ENCODE assay signal across 8 cellular contexts in the genomic region with DNA sequence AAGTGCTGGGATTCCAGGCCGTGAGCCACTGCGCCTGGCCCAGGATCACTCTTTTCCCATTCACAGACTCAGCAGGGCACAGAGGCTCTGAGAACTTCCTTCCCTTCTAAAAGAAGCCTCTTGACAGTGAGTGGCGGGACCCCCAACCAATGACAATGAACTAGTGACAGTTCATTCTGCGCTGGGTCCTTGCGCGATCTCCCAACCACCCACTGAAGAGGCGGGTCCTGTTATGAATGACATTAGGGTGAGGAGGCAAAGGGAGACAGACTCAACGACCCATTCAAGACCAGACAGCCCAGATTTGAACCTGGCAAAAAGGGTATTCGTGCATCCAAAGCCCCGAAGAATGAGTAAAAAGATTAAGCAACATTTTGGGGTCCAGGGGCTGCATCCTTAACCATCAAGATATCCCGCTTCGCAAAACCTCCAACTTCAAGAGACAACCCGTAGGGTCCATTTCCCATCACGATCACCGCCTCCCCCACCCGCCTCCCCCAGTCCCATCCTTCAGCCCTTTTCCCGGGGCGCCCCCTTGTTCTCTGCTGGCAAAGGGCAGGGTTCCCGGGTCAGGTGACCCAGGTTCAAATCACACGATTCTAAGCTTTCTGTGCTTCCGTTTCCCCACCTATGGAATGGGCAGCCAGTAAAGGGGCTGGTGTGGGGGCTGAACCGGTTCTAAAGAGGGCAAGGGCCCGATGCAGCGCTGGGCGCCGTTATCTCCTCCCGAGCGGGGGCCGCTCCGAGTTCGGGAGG. TPM values are rescaled to one million over a fixed set of nuclear protein-coding genes. Genes with fewer than 3 reads are reported as not detected.
DNase-seq lines count a peak whose midpoint lies in the region; ATAC-seq, FAIRE-seq and TF ChIP-seq lines count a peak whose summit lies in the region.

No MANE protein-coding gene starts in this region.

- TF ChIP-seq CTCF in A549 (IDR thresholded peaks at IDR 0.05): no peak
- TF ChIP-seq CTCF in H1 (IDR thresholded peaks at IDR 0.05; ENCODE audit: control extremely low read depth in 1 of 3, insufficient read depth in 1 of 3, low read depth in 1 of 3, low read length in 3 of 3): no peak

- no peak overlapping the region for H3K14ac ChIP-seq in H1 (ENCODE audit: insufficient read length)
- peak overlapping the region; percentile 84 to 86 for H3K14ac ChIP-seq in mesenchymal stem cell (ENCODE audit: low read length in 2 of 2)

- H3K9me3 ChIP-seq in A549: peaks cover 2% of the 10 kb centered on the region; the same call in 1 of the 3 replicates
- H3K9me3 ChIP-seq in H1 (ENCODE audit: insufficient read depth in 2 of 2, low read depth in 1 of 2, low read length in 1 of 2): peaks cover 6% of the 10 kb centered on the region in 2 experiments
- H3K9me3 ChIP-seq in mesenchymal stem cell (ENCODE audit: control insufficient read depth, low read length): no peaks in the 10 kb centered on the region

- FAIRE-seq in A549 (lab: Jason Lieb, UNC): no peak
- FAIRE-seq in H1 (lab: Jason Lieb, UNC): no peak

- H3K4me2 ChIP-seq in A549 (peak overlapping the region; percentile 99), H1 (ENCODE audit: insufficient read depth in 1 of 2, low read depth in 2 of 2, low read length in 2 of 2) (peak overlapping the region; percentile 82 to 85), mesenchymal stem cell (ENCODE audit: low read length, poor library complexity, severe bottlenecking) (peak overlapping the region; percentile 89)

- ATAC-seq in A549 (peak; percentile 19 to 60; a peak in 5 of 6 replicates), GM18873 (IDR thresholded peaks at IDR 0.05; ENCODE audit: low FRiP score, unreplicated experiment) (peak; percentile 33), HG03354 (IDR thresholded peaks at IDR 0.05; ENCODE audit: poor library complexity, severe bottlenecking, unreplicated experiment) (peak; percentile 63)

- H3K4me3 ChIP-seq in A549 (peak overlapping the region; percentile 87), H1 (ENCODE audit: extremely low read depth in 1 of 4, insufficient read depth in 2 of 4, low read depth in 3 of 4, low read length in 4 of 4) (peak overlapping the region; percentile 80 to 98 (median 86)), mesenchymal stem cell (ENCODE audit: insufficient read depth in 1 of 2, low read depth in 1 of 2, low read length in 2 of 2) (peak overlapping the region; percentile 87 to 92)

- H2AK5ac ChIP-seq in H1 (ENCODE audit: low read depth, low read length): no peak overlapping the region
- no peak overlapping the region for H2AK5ac ChIP-seq in mesenchymal stem cell (ENCODE audit: low read length, severe bottlenecking)

- peaks cover 11 to 16% of the 10 kb centered on the region in 2 experiments for H4K20me1 ChIP-seq in H1 (replicated peaks in 1 of 2; ENCODE audit: control insufficient read depth in 1 of 2, insufficient read depth in 2 of 2, low read length in 2 of 2)

- TF ChIP-seq EP300 in A549 (IDR thresholded peaks at IDR 0.05) (no peak), H1 (IDR thresholded peaks at IDR 0.05; ENCODE audit: borderline replicate concordance in 1 of 2, low read depth in 2 of 2, low read length in 2 of 2) (no peak)

- peaks cover 7% of the 10 kb centered on the region for H3K23me2 ChIP-seq in H1 (ENCODE audit: low read depth, low read length)

- H2BK12ac ChIP-seq in H1 (ENCODE audit: low read depth, low read length): no peak overlapping the region; the same call in 1 of the 2 replicates
- no peak overlapping the region for H2BK12ac ChIP-seq in mesenchymal stem cell (ENCODE audit: low read length in 2 of 2)

- CTCF ChIA-PET in A549 (lab: Yijun Ruan, JAX) (no interaction called here), H1 (lab: Charles Lee; ENCODE audit: partially characterized antibody) (no interaction called here)

- no peak for TF ChIP-seq POLR2A in A549 (IDR thresholded peaks at IDR 0.05; ENCODE audit: low read length)
- no peak; a peak in 1 of 3 replicates for TF ChIP-seq POLR2A in H1 (IDR thresholded peaks at IDR 0.05; ENCODE audit: control extremely low read depth in 1 of 2, low read depth in 2 of 2, low read length in 2 of 2)

- H3K18ac ChIP-seq in H1 (ENCODE audit: extremely low read depth, low read length): no peak overlapping the region
- H3K18ac ChIP-seq in mesenchymal stem cell (ENCODE audit: low read depth in 1 of 2, low read length in 2 of 2): peak overlapping the region; percentile 89 to 94

- H2AFZ ChIP-seq in H1 (ENCODE audit: low read length) (no peak overlapping the region), mesenchymal stem cell (ENCODE audit: low read depth, low read length) (peak overlapping the region; percentile 36)

- H2BK120ac ChIP-seq in H1 (replicated peaks; ENCODE audit: low read depth, low read length): no peak overlapping the region
- H2BK120ac ChIP-seq in mesenchymal stem cell (ENCODE audit: low read depth, low read length): peak overlapping the region; percentile 34

- H3K56ac ChIP-seq in H1 (replicated peaks; ENCODE audit: insufficient read length, low read depth, low read length): peak overlapping the region; percentile 32

- peaks cover 7 to 54% of the 10 kb centered on the region in 2 experiments; a peak in 3 of 4 replicates for H3K79me2 ChIP-seq in H1 (ENCODE audit: control insufficient read depth in 1 of 2, insufficient read depth in 2 of 2, low read length in 2 of 2)

- H3K9ac ChIP-seq in H1 (replicated peaks in 1 of 4; ENCODE audit: extremely low read depth in 1 of 4, low read depth in 3 of 4, low read length in 3 of 4) (peak overlapping the region; percentile 70 to 82 (median 74)), mesenchymal stem cell (ENCODE audit: low read length) (peak overlapping the region; percentile 95)

- DNase-seq in A549 (ENCODE audit: low read depth in 1 of 2, low spot score in 1 of 2): peak; percentile 20 to 77
- peak; percentile 99 for DNase-seq in NCI-H82 (lab: John Stamatoyannopoulos, UW)
- DNase-seq in activated CD8-positive, alpha-beta memory T cell treated with anti-CD3 and anti-CD28 coated beads for 1 hour (ENCODE audit: extremely low read depth in 1 of 2, low read depth in 1 of 2): peak; percentile 55 to 63
- peak; percentile 82 to 90 for DNase-seq in H1 (ENCODE audit: low read depth in 1 of 2, low spot score in 2 of 2)
- DNase-seq in mesenchymal stem cell: peak; percentile 98
- DNase-seq in stimulated activated CD8-positive, alpha-beta memory T cell treated with anti-CD3 and anti-CD28 coated beads, Interleukin-12 subunit alpha, Interleukin-12 subunit beta, amount 100 ng/mL, for 24 hours (ENCODE audit: extremely low read depth): peak; percentile 63

- H4K91ac ChIP-seq in H1 (replicated peaks; ENCODE audit: insufficient read length, low read length) (peak overlapping the region; percentile 66), mesenchymal stem cell (ENCODE audit: low read length) (peak overlapping the region; percentile 83)

- no peak overlapping the region for H4K5ac ChIP-seq in H1 (ENCODE audit: insufficient read length, low read depth, low read length)

- peaks cover 13% of the 10 kb centered on the region; the same call in 1 of the 3 replicates for H3K4me1 ChIP-seq in A549
- H3K4me1 ChIP-seq in H1 (replicated peaks in 1 of 4; ENCODE audit: control insufficient read depth in 3 of 4, insufficient read depth in 4 of 4, low read length in 3 of 4): peaks cover 0 to 3% (median 3%) of the 10 kb centered on the region in 4 experiments; a peak in 3 of 7 replicates
- peaks cover 11% of the 10 kb centered on the region for H3K4me1 ChIP-seq in mesenchymal stem cell (ENCODE audit: control insufficient read depth, insufficient read depth, low read depth, low read length)

- no peaks in the 10 kb centered on the region for H3K27me3 ChIP-seq in H1 (replicated peaks in 1 of 4; ENCODE audit: control insufficient read depth in 3 of 4, extremely low read depth in 1 of 4, insufficient read depth in 3 of 4, low read length in 3 of 4)
- H3K27me3 ChIP-seq in mesenchymal stem cell (ENCODE audit: control insufficient read depth in 1 of 2, insufficient read depth in 1 of 2, low read length in 2 of 2): no peaks in the 10 kb centered on the region

- WGBS in A549 (ENCODE audit: missing lambda C conversion rate): 22% methylated on average over 15 of the region's 31 CpGs
- WGBS in H1 (ENCODE audit: extremely low coverage in 1 of 2, insufficient coverage in 1 of 2, insufficient read length in 1 of 2, insufficient replicate concordance in 2 of 2, low coverage in 1 of 2, low lambda C conversion rate in 2 of 2, missing lambda C conversion rate in 1 of 2), 2 experiments: 4% methylated on average over 27 of the region's 31 CpGs; no CpG with 5 or more reads in 1 of the 2 experiments
- WGBS in mesenchymal stem cell: 0% methylated on average over 29 of the region's 31 CpGs

- H2BK5ac ChIP-seq in H1 (ENCODE audit: low read depth, low read length) (peak overlapping the region; percentile 66; the same call in 1 of the 2 replicates), mesenchymal stem cell (ENCODE audit: low read depth, low read length, poor library complexity, severe bottlenecking) (no peak overlapping the region)

- peaks cover 6 to 31% (median 21%) of the 10 kb centered on the region in 4 experiments for H3K36me3 ChIP-seq in H1 (ENCODE audit: control insufficient read depth in 2 of 4, insufficient read depth in 4 of 4, low read length in 3 of 4)
- H3K36me3 ChIP-seq in mesenchymal stem cell (ENCODE audit: control insufficient read depth in 1 of 2, insufficient read depth in 2 of 2, low read depth in 1 of 2, low read length in 2 of 2): peaks cover 28 to 40% of the 10 kb centered on the region in 2 experiments

- H4K8ac ChIP-seq in H1 (ENCODE audit: extremely low read depth, insufficient read depth, low read length) (no peak overlapping the region), mesenchymal stem cell (ENCODE audit: low read length) (peak overlapping the region; percentile 85)

- no peak overlapping the region for H3K23ac ChIP-seq in H1 (ENCODE audit: insufficient read length)
- H3K23ac ChIP-seq in mesenchymal stem cell (ENCODE audit: low read length in 2 of 2): peak overlapping the region in 1 of 2 experiments; percentile 91

- TF ChIP-seq RAD21 in A549 (conservative IDR thresholded peaks at IDR 0.05 in 1 of 2, IDR thresholded peaks at IDR 0.05 in 1 of 2): no peak
- no peak for TF ChIP-seq RAD21 in H1 (IDR thresholded peaks at IDR 0.05 in 1 of 2, conservative IDR thresholded peaks at IDR 0.05 in 1 of 2; ENCODE audit: low read depth in 2 of 2, low read length in 2 of 2)

- H2BK15ac ChIP-seq in H1 (ENCODE audit: low read length) (no peak overlapping the region), mesenchymal stem cell (ENCODE audit: low read depth, poor library complexity, severe bottlenecking) (no peak overlapping the region)

- H3K27ac ChIP-seq in A549 (peak overlapping the region; percentile 86 to 98), H1 (ENCODE audit: low read depth, low read length) (peak overlapping the region; percentile 66; the same call in 1 of the 2 replicates), mesenchymal stem cell (ENCODE audit: low read length, poor library complexity, severe bottlenecking) (peak overlapping the region; percentile 82)

- peaks cover 22% of the 10 kb centered on the region for H3K79me1 ChIP-seq in H1 (ENCODE audit: low read depth, low read length)
- peaks cover 28% of the 10 kb centered on the region for H3K79me1 ChIP-seq in mesenchymal stem cell (replicated peaks; ENCODE audit: low read length, poor library complexity, severe bottlenecking)

- peak overlapping the region; percentile 41 for H3K4ac ChIP-seq in H1 (replicated peaks; ENCODE audit: insufficient read length, low read depth, low read length)
- H3K4ac ChIP-seq in mesenchymal stem cell (ENCODE audit: low read depth in 1 of 2, low read length in 2 of 2): peak overlapping the region; percentile 75 to 82

- no peak overlapping the region for H2BK20ac ChIP-seq in H1 (ENCODE audit: low read length)

- POLR2A ChIA-PET in A549 (lab: Yijun Ruan, JAX) (no interaction called here), H1 (lab: Charles Lee; ENCODE audit: partially characterized antibody) (interaction anchor here (0.6 to 1.5 kb wide), 4 partner anchors 19 to 753 kb away, joined by 3 to 4 read pairs (median 4); no protein-coding TSS in a partner anchor)

RNA-seq across cellular contexts. Expression of gene SUGP2, which starts 0.7 kb away (rescaled TPM):
- 39.3 and 42.4 TPM in 2 replicates for polyA plus RNA-seq in A549 (2011; rRNA removed)
- 31.8 and 35.5 TPM in 2 replicates for polyA plus RNA-seq in A549 (2012; cell fraction: cytosol; rRNA removed)
- 154 and 201 TPM in 2 replicates for polyA plus RNA-seq in A549 (2012; cell fraction: nucleus; rRNA removed)
- polyA plus RNA-seq in A549 (2017; fragmentation: RNase III; extraction: RNeasy Plus Mini Kit Qiagen cat#74134 plus additional on column Dnase treatment): 42.3 to 43.9 TPM (median 43.6 TPM) in 3 replicates
- 19.3 and 21.0 TPM in 2 replicates for polyA minus RNA-seq in A549 (2011; rRNA and poly(A)+ RNA removed)
- 106 and 114 TPM in 2 replicates for total RNA-seq in H1 (2021; fragmentation: NEBNext Ultra II Directional; extraction: Animal tissue kit (Norgen Biotek cat#: 25700))
- 57.7 and 76.6 TPM in 2 replicates for polyA plus RNA-seq in H1 (2011; rRNA removed)
- 111 TPM for polyA plus RNA-seq in H1 (2011; cell fraction: cytosol; rRNA removed)
- 292 TPM for polyA plus RNA-seq in H1 (2011; cell fraction: nucleus; rRNA removed)
- 78.9 to 101 TPM (median 93.9 TPM) in 4 replicates for polyA plus RNA-seq in H1 (2012, experiment 1 of 2)
- polyA plus RNA-seq in H1 (2012, experiment 2 of 2): 16.4 TPM
- 104 TPM for polyA plus RNA-seq in H1 (2013, experiment 1 of 2)
- 87.0 TPM for polyA plus RNA-seq in H1 (2013, experiment 2 of 2)
- polyA minus RNA-seq in H1 (2011; rRNA and poly(A)+ RNA removed): 45.0 and 55.2 TPM in 2 replicates
- 33.8 TPM for polyA minus RNA-seq in H1 (2011; cell fraction: cytosol; rRNA and poly(A)+ RNA removed)
- polyA minus RNA-seq in H1 (2011; cell fraction: nucleus; rRNA and poly(A)+ RNA removed): 74.1 TPM
- 45.8 TPM for polyA plus RNA-seq in mesenchymal stem cell (2013, experiment 1 of 2)
- 43.4 TPM for polyA plus RNA-seq in mesenchymal stem cell (2013, experiment 2 of 2)

RNA-seq across cellular contexts. Expression of gene ARMC6, which starts 0.8 kb away (rescaled TPM):
- polyA plus RNA-seq in A549 (2011; rRNA removed): 18.2 and 18.4 TPM in 2 replicates
- 45.1 and 50.4 TPM in 2 replicates for polyA plus RNA-seq in A549 (2012; cell fraction: cytosol; rRNA removed)
- polyA plus RNA-seq in A549 (2012; cell fraction: nucleus; rRNA removed): 56.6 and 76.6 TPM in 2 replicates
- polyA plus RNA-seq in A549 (2017; fragmentation: RNase III; extraction: RNeasy Plus Mini Kit Qiagen cat#74134 plus additional on column Dnase treatment): 27.2 to 27.6 TPM (median 27.5 TPM) in 3 replicates
- 22.9 and 36.1 TPM in 2 replicates for polyA minus RNA-seq in A549 (2011; rRNA and poly(A)+ RNA removed)
- total RNA-seq in H1 (2021; fragmentation: NEBNext Ultra II Directional; extraction: Animal tissue kit (Norgen Biotek cat#: 25700)): 68.3 and 73.7 TPM in 2 replicates
- polyA plus RNA-seq in H1 (2011; rRNA removed): 67.1 and 87.0 TPM in 2 replicates
- 81.6 TPM for polyA plus RNA-seq in H1 (2011; cell fraction: cytosol; rRNA removed)
- 85.0 TPM for polyA plus RNA-seq in H1 (2011; cell fraction: nucleus; rRNA removed)
- 64.7 to 67.4 TPM (median 66.0 TPM) in 4 replicates for polyA plus RNA-seq in H1 (2012, experiment 1 of 2)
- polyA plus RNA-seq in H1 (2012, experiment 2 of 2): 71.8 TPM
- 29.2 TPM for polyA plus RNA-seq in H1 (2013, experiment 1 of 2)
- 30.1 TPM for polyA plus RNA-seq in H1 (2013, experiment 2 of 2)
- polyA minus RNA-seq in H1 (2011; rRNA and poly(A)+ RNA removed): 70.4 and 79.2 TPM in 2 replicates
- polyA minus RNA-seq in H1 (2011; cell fraction: cytosol; rRNA and poly(A)+ RNA removed): 56.6 TPM
- 44.6 TPM for polyA minus RNA-seq in H1 (2011; cell fraction: nucleus; rRNA and poly(A)+ RNA removed)
- 13.3 TPM for polyA plus RNA-seq in mesenchymal stem cell (2013, experiment 1 of 2)
- 13.5 TPM for polyA plus RNA-seq in mesenchymal stem cell (2013, experiment 2 of 2)

RNA-seq across cellular contexts. Expression of gene SLC25A42, which starts 31.2 kb away (rescaled TPM):
- polyA plus RNA-seq in A549 (2011; rRNA removed): 0.85 and 0.92 TPM in 2 replicates
- polyA plus RNA-seq in A549 (2012; cell fraction: cytosol; rRNA removed): 1.3 and 1.8 TPM in 2 replicates
- 4.5 and 4.8 TPM in 2 replicates for polyA plus RNA-seq in A549 (2012; cell fraction: nucleus; rRNA removed)
- polyA plus RNA-seq in A549 (2017; fragmentation: RNase III; extraction: RNeasy Plus Mini Kit Qiagen cat#74134 plus additional on column Dnase treatment): 1.3 to 1.7 TPM (median 1.6 TPM) in 3 replicates
- polyA minus RNA-seq in A549 (2011; rRNA and poly(A)+ RNA removed): 0.78 and 1.9 TPM in 2 replicates
- total RNA-seq in H1 (2021; fragmentation: NEBNext Ultra II Directional; extraction: Animal tissue kit (Norgen Biotek cat#: 25700)): 4.1 and 6.2 TPM in 2 replicates
- 5.9 and 10.5 TPM in 2 replicates for polyA plus RNA-seq in H1 (2011; rRNA removed)
- polyA plus RNA-seq in H1 (2011; cell fraction: cytosol; rRNA removed): 8.0 TPM
- polyA plus RNA-seq in H1 (2011; cell fraction: nucleus; rRNA removed): 23.0 TPM
- 5.2 to 8.6 TPM (median 7.7 TPM) in 4 replicates for polyA plus RNA-seq in H1 (2012, experiment 1 of 2)
- 7.8 TPM for polyA plus RNA-seq in H1 (2012, experiment 2 of 2)
- 5.2 TPM for polyA plus RNA-seq in H1 (2013, experiment 1 of 2)
- 4.3 TPM for polyA plus RNA-seq in H1 (2013, experiment 2 of 2)
- 3.4 and 6.9 TPM in 2 replicates for polyA minus RNA-seq in H1 (2011; rRNA and poly(A)+ RNA removed)
- 3.6 TPM for polyA minus RNA-seq in H1 (2011; cell fraction: cytosol; rRNA and poly(A)+ RNA removed)
- 5.3 TPM for polyA minus RNA-seq in H1 (2011; cell fraction: nucleus; rRNA and poly(A)+ RNA removed)
- polyA plus RNA-seq in mesenchymal stem cell (2013, experiment 1 of 2): 8.1 TPM
- 7.2 TPM for polyA plus RNA-seq in mesenchymal stem cell (2013, experiment 2 of 2)

Comparison
In these comparisons a context has a peak if more than half of its experiments do, and no peak if none do; other contexts are left out.
1. Peak in every context shown above with its lines: DNase-seq, ATAC-seq, H3K4me3 ChIP-seq and H3K27ac ChIP-seq.
2. DNase-seq: peak in every context shown above with its lines; median percentile 99 in NCI-H82; 98 in mesenchymal stem cell; 86 in H1; 63 in stimulated activated CD8-positive, alpha-beta memory T cell treated with anti-CD3 and anti-CD28 coated beads, Interleukin-12 subunit alpha, Interleukin-12 subunit beta, amount 100 ng/mL, for 24 hours; 59 in activated CD8-positive, alpha-beta memory T cell treated with anti-CD3 and anti-CD28 coated beads for 1 hour; 48 in A549.